14 cellular contexts compared by ENCODE assay signal in the genomic region with DNA sequence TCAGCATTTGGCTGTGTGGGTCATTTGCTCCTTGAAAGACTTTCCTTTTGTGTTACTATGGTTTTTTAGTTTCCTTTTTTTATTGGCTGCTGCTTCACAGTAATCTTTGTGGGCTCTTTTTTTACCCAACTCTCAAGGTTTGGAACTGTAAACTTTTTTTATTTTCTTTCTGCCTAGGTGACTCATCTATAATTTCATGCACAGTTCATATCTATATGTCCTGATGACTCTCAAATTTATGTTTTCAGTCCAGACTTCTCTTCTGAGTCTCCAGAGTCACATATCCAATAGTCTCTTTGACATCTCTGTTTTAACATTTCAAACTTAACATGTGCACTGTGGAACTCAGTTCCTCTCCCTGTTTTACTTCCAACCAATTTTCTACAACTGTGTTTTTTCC.
A peak's percentile ranks its signal among the peaks of the same experiment; 100 is the strongest.
DNase-seq lines count a peak whose midpoint lies in the region; TF ChIP-seq lines count a peak whose summit lies in the region.
"Had no signal": no experiment of that assay in that cellular context is flagged by ENCODE, and none has a peak within 500 bp of the region (broad histone marks: within the 10 kb centered on the region; RNA-seq: fewer than 3 reads in every experiment).

No MANE protein-coding gene starts in this region.

- H3K4me3 ChIP-seq in MM.1S (ENCODE audit: low read length) = peak overlapping the region; percentile 5
- H3K4me3 ChIP-seq in astrocyte of the spinal cord (ENCODE audit: low read depth, low read length) = no peak overlapping the region
- no peak overlapping the region for H3K4me3 ChIP-seq in lower leg skin (ENCODE audit: low read depth, poor library complexity, severe bottlenecking)

- H3K27ac ChIP-seq in MM.1S (ENCODE audit: low read length) = peak overlapping the region; percentile 53; the same call in 1 of the 2 replicates
- H3K27ac ChIP-seq: C4-2B had no signal

- in situ Hi-C loops in astrocyte of the spinal cord (cut with HindIII; ENCODE audit: low sequenced_read_pairs) = no loop called here

- no peaks in the 10 kb centered on the region for H3K9me3 ChIP-seq in MM.1S (replicated peaks; ENCODE audit: insufficient read depth, low read length)

- 0 out of 2 replicates have a peak overlapping the region, but pooled peaks have one; percentile 14 for H2AFZ ChIP-seq in MM.1S (ENCODE audit: low read length)

- H3K4me2 ChIP-seq in MM.1S (ENCODE audit: low read depth, low read length) = peak overlapping the region; percentile 42

- no peaks in the 10 kb centered on the region for H3K27me3 ChIP-seq in MM.1S (replicated peaks; ENCODE audit: insufficient read depth, low read length)

- H3K36me3 ChIP-seq in MM.1S (replicated peaks; ENCODE audit: insufficient read depth, low read length) = peaks cover 20% of the 10 kb centered on the region

- intact Hi-C loops in lower leg skin (cut with DNase I; ENCODE audit: low total_unique reads) = no loop called here

- H3K9me2 ChIP-seq in MM.1S (replicated peaks; ENCODE audit: insufficient read depth, low read length) = no peaks in the 10 kb centered on the region

- H3K9ac ChIP-seq in MM.1S (ENCODE audit: low read length) = 0 out of 2 replicates have a peak overlapping the region, but pooled peaks have one; percentile 0

- H3K9me3 Mint-ChIP-seq in activated T-cell treated with anti-CD3 and anti-CD28 coated beads, Interleukin-2, amount 50 U/mL, for 24 hours = no peaks in the 10 kb centered on the region
- no peaks in the 10 kb centered on the region for H3K9me3 Mint-ChIP-seq in mesothelial cell of epicardium

- TF ChIP-seq POLR2A in lower leg skin (IDR thresholded peaks at IDR 0.05) = no peak

- H3F3A ChIP-seq in MM.1S (ENCODE audit: insufficient read depth, low read length) = peaks cover 14% of the 10 kb centered on the region

- H3K4me1 ChIP-seq in MM.1S (ENCODE audit: low read length) = peaks cover 27% of the 10 kb centered on the region

- H3K27ac Mint-ChIP-seq in activated T-cell treated with anti-CD3 and anti-CD28 coated beads, Interleukin-2, amount 50 U/mL, for 24 hours = peak overlapping the region; percentile 22
- H3K27ac Mint-ChIP-seq in mesothelial cell of epicardium = peak overlapping the region; percentile 28

- H3K36me3 Mint-ChIP-seq in activated T-cell treated with anti-CD3 and anti-CD28 coated beads, Interleukin-2, amount 50 U/mL, for 24 hours (ENCODE audit: low read depth) = peaks cover 86% of the 10 kb centered on the region
- peaks cover 16% of the 10 kb centered on the region for H3K36me3 Mint-ChIP-seq in mesothelial cell of epicardium

- no peaks in the 10 kb centered on the region for H4K20me1 ChIP-seq in MM.1S (ENCODE audit: insufficient read depth, low read length)

- peaks cover 21% of the 10 kb centered on the region for H3K4me1 Mint-ChIP-seq in activated T-cell treated with anti-CD3 and anti-CD28 coated beads, Interleukin-2, amount 50 U/mL, for 24 hours (ENCODE audit: low read depth)
- peaks cover 8% of the 10 kb centered on the region for H3K4me1 Mint-ChIP-seq in mesothelial cell of epicardium

- no peak for DNase-seq in activated T-cell treated with anti-CD3 and anti-CD28 coated beads, Interleukin-2, amount 50 U/mL, for 24 hours
- DNase-seq in activated T-cell treated with anti-CD3 and anti-CD28 coated beads, Interleukin-2, amount 50 U/mL, for 1 hour = no peak
- peak; percentile 47 for DNase-seq in MM.1S
- DNase-seq in astrocyte of the spinal cord (ENCODE audit: low read depth, low spot score) = peak; percentile 23
- no peak for DNase-seq in mesothelial cell of epicardium (ENCODE audit: low spot score in 2 of 2, unreplicated experiment in 2 of 2)
- no peak for DNase-seq in NCI-H146 (lab: John Stamatoyannopoulos, UW)
- no peak for DNase-seq in DMS79 (lab: John Stamatoyannopoulos, UW)
- DNase-seq in lower leg skin (ENCODE audit: low spot score in 2 of 2) = no peak
- DNase-seq: EL, Kasumi-1, NCI-H1930, NCI-H2171 treated with DMSO at 0.1 percent for 48 hours, NCI-H82 had no signal

- no peak overlapping the region for H3K4me3 Mint-ChIP-seq in activated T-cell treated with anti-CD3 and anti-CD28 coated beads, Interleukin-2, amount 50 U/mL, for 24 hours
- H3K4me3 Mint-ChIP-seq in mesothelial cell of epicardium = no peak overlapping the region

- H3K79me2 ChIP-seq in MM.1S (ENCODE audit: low read length) = peaks cover 8% of the 10 kb centered on the region; the same call in 1 of the 2 replicates

- no peak for TF ChIP-seq CTCF in MM.1S (IDR thresholded peaks at IDR 0.05; ENCODE audit: low read length)
- no peak for TF ChIP-seq CTCF in astrocyte of the spinal cord (IDR thresholded peaks at IDR 0.05; ENCODE audit: low read depth, low read length)
- TF ChIP-seq CTCF in mesothelial cell of epicardium (IDR thresholded peaks at IDR 0.05; ENCODE audit: unreplicated experiment) = no peak
- TF ChIP-seq CTCF in lower leg skin (IDR thresholded peaks at IDR 0.05) = no peak

- H3K27me3 Mint-ChIP-seq in activated T-cell treated with anti-CD3 and anti-CD28 coated beads, Interleukin-2, amount 50 U/mL, for 24 hours = no peaks in the 10 kb centered on the region
- H3K27me3 Mint-ChIP-seq in mesothelial cell of epicardium (ENCODE audit: low read depth) = no peaks in the 10 kb centered on the region

Comparison
In these comparisons a context has a peak if more than half of its experiments do, and no peak if none do; other contexts are left out.
1. DNase-seq: peak in MM.1S (single experiment) and astrocyte of the spinal cord (single experiment); none in activated T-cell treated with anti-CD3 and anti-CD28 coated beads, Interleukin-2, amount 50 U/mL, for 24 hours (single experiment), activated T-cell treated with anti-CD3 and anti-CD28 coated beads, Interleukin-2, amount 50 U/mL, for 1 hour (single experiment), mesothelial cell of epicardium (0 of 2), NCI-H146 (single experiment), DMS79 (single experiment) and lower leg skin (0 of 2).